Comparison of ENCODE assay signal across 28 cellular contexts in genomic region chr15:88441076-88441730, GRCh38.
"Had no signal": no experiment of that assay in that cellular context is flagged by ENCODE, and none has a peak within 500 bp of the region (broad histone marks: within the 10 kb centered on the region; RNA-seq: fewer than 3 reads in every experiment).

No MANE protein-coding gene starts in this region.

- H3K27me3 ChIP-seq: testis, transverse colon, upper lobe of left lung, vagina had no signal

- H3K4me2 ChIP-seq: neural progenitor cell, smooth muscle cell had no signal

- H3K9me3 ChIP-seq: pancreas, testis, vagina had no signal

- DNase-seq: naive thymus-derived CD4-positive, alpha-beta T cell; natural killer cell; occipital lobe; pancreas; psoas muscle; right cardiac atrium; spleen; stimulated activated CD4-positive, alpha-beta T cell treated with anti-CD3 and anti-CD28 coated beads, Interleukin-12 subunit alpha, Interleukin-12 subunit beta, amount 100 ng/mL, for 4 hours; stimulated activated CD4-positive, alpha-beta T cell treated with anti-CD3 and anti-CD28 coated beads, Interleukin-1b, Interleukin-23, amount 100 ng/mL, for 48 hours; stimulated activated CD4-positive, alpha-beta T cell treated with anti-CD3 and anti-CD28 coated beads, Interleukin-4, amount 100 ng/mL, for 1 hour; stimulated activated CD4-positive, alpha-beta T cell treated with anti-CD3 and anti-CD28 coated beads, Interleukin-4, amount 100 ng/mL, for 4 hours; stimulated activated CD8-positive, alpha-beta memory T cell treated with anti-CD3 and anti-CD28 coated beads, Interleukin-4, amount 100 ng/mL, for 48 hours; stimulated activated naive CD4-positive, alpha-beta T cell; stimulated activated naive CD8-positive, alpha-beta T cell treated with anti-CD3 and anti-CD28 coated beads, Interleukin-15, amount 100 ng/mL, for 72 hours; stimulated activated naive CD8-positive, alpha-beta T cell treated with anti-CD3 and anti-CD28 coated beads, Interleukin-15, Interleukin-2, amounts not matched to agents 100 U/mL and 50 U/mL, for 24 hours; substantia nigra; testis; tibial artery; transverse colon; upper lobe of left lung had no signal

- H3K4me1 ChIP-seq: neural progenitor cell, pancreas, psoas muscle, spleen, suprapubic skin, testis, tibial artery, transverse colon, upper lobe of left lung, vagina had no signal

- FAIRE-seq: pancreas, urothelium cell line had no signal

- H3K9ac ChIP-seq: neural progenitor cell had no signal

- H3K27ac ChIP-seq: neural progenitor cell, pancreas, psoas muscle, skin epidermis, spleen, suprapubic skin, testis, tibial artery, transverse colon, upper lobe of left lung, vagina had no signal

- ATAC-seq: naive thymus-derived CD4-positive, alpha-beta T cell; natural killer cell; pancreas; psoas muscle; right cardiac atrium; sciatic nerve; stimulated activated memory B cell treated with anti-CD40 and anti-IgM and Interleukin-4, amounts not matched to agents 10 μg/mL and 1 μg/mL and 100 μg/mL, for 72 hours; stimulated activated naive CD8-positive, alpha-beta T cell treated with anti-CD3 and anti-CD28 coated beads, Interleukin-15, amount 100 ng/mL, for 72 hours; stimulated activated naive CD8-positive, alpha-beta T cell treated with anti-CD3 and anti-CD28 coated beads, Interleukin-15, Interleukin-2, amounts not matched to agents 100 U/mL and 50 U/mL, for 24 hours had no signal

- H2AFZ ChIP-seq: neural progenitor cell had no signal

- H3K4me3 ChIP-seq: neural progenitor cell, pancreas, psoas muscle, skin epidermis, smooth muscle cell, spleen, suprapubic skin, testis, tibial artery, transverse colon, upper lobe of left lung, vagina had no signal

- H3K36me3 ChIP-seq: neural progenitor cell, pancreas, spleen, suprapubic skin, tibial artery, transverse colon, upper lobe of left lung, vagina had no signal
